8 cellular contexts compared by ENCODE assay signal in the genomic region with DNA sequence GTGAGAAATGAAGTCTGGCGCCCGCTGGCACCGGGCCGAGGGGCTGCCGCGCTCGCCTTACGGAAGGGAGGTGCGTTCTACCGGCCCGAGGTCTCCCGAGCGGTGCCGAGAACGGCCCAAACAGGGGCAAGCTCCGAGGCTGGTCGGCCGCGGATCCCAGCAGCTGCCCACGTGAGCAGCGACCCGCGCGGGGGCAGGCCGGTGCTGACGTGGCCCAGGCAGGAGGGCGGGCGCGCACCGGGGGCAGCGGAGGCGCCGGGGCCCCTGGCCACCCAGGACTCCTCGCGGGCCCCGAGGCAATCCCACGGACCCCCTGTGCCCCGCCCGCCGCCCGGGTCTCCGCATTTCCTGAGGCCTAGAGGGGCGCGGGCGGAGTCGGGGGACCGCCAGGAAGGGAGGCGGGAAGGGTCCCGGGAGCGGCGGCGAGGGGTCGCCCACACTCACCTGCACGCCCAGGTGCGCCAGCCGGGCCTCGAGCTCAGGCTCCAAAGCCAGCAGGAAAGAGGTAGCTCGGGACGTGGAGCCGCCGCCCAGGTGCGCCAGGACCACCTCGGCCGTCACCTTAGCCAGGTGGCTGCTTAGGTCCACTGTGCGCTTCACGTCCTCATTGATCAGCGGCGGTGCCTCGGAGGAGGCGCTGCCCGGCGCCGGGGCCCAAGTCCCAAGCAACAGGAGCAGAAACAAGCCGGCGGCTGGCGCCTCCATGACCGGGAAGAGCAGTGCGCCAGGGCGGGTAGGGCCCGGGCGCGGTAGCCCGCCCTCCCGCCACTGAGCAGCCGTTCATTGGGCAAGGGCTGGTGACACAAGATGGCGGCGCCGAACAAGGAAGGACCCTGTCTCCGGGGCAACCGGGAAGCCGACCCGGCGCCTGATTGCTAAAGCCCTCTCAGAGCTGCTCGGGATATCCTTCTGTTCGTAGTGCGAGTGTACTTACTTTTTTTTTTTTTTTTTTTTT. TPM values are rescaled to one million over a fixed set of nuclear protein-coding genes. Genes with fewer than 3 reads are reported as not detected.
DNase-seq lines count a peak whose midpoint lies in the region; ATAC-seq, FAIRE-seq and TF ChIP-seq lines count a peak whose summit lies in the region.

Gene RPN1, minus strand, starts transcription at position 723 of the 955 bp plus-strand sequence. Its CDS starts 18 bp downstream, at position 705.

- peak within 1 kb of the TSS; percentile 79 for H3K4me3 ChIP-seq in ovary
- H3K4me3 ChIP-seq in thymus (ENCODE audit: low read length): peak within 1 kb of the TSS; percentile 99

- no peaks in the 10 kb centered on the region for H3K9me3 ChIP-seq in ovary
- no peaks in the 10 kb centered on the region for H3K9me3 ChIP-seq in thymus (ENCODE audit: control insufficient read depth)

- WGBS in ovary, 3 donors: 0 to 1% (median 0%) methylated on average over 47 to 96 of the region's 96 CpGs
- WGBS in thymus: under 1% methylated on average over 96 of the region's 96 CpGs

- H3K36me3 ChIP-seq in ovary (no peaks in the 10 kb centered on the region), thymus (ENCODE audit: control insufficient read depth, insufficient read depth) (no peaks in the 10 kb centered on the region)

- peaks cover 2% of the 10 kb centered on the region for H3K4me1 ChIP-seq in ovary (ENCODE audit: insufficient read depth)
- peaks cover 2% of the 10 kb centered on the region for H3K4me1 ChIP-seq in thymus (ENCODE audit: control insufficient read depth, insufficient read depth, low read length)

- TF ChIP-seq CTCF in ovary (IDR thresholded peaks at IDR 0.05): peak in 1 of 3 donors; percentile 25

- no peak for TF ChIP-seq EP300 in ovary (IDR thresholded peaks at IDR 0.05)

- no peaks in the 10 kb centered on the region for H3K27me3 ChIP-seq in ovary
- H3K27me3 ChIP-seq in thymus (ENCODE audit: control insufficient read depth, insufficient read depth): no peaks in the 10 kb centered on the region

- DNase-seq in GM12891 (ENCODE audit: insufficient read length, low spot score) (peak; percentile 91), NCI-H1417 treated with DMSO at 0.1 percent for 48 hours (lab: John Stamatoyannopoulos, UW) (peak; percentile 92), SW 1271 (lab: John Stamatoyannopoulos, UW) (peak; percentile 76 to 88), Right ventricle myocardium inferior (ENCODE audit: missing footprints) (peak; percentile 99), ovary (peak; percentile 96 to 98 (median 97))
- DNase-seq in activated naive CD8-positive, alpha-beta T cell treated with anti-CD3 and anti-CD28 coated beads, Interleukin-2, amount 50 U/mL, for 16 hours (ENCODE audit: low read depth, low spot score): peak; percentile 86

- TF ChIP-seq POLR2A in GM12891 (IDR thresholded peaks at IDR 0.05; ENCODE audit: low read depth, low read length) (peak; percentile 79), ovary (IDR thresholded peaks at IDR 0.05) (peak; percentile 71)

- FAIRE-seq in GM12891 (lab: Jason Lieb, UNC): peak; percentile 95

- intact Hi-C loops in Right ventricle myocardium inferior (cut with DNase I) (no loop called here), ovary (cut with DNase I) (loop anchor here in 1 of 4 donors (1.0 kb wide), 1 partner anchor 229 kb away; the partner anchor contains the start of gene ACAD9)

- H3K27ac ChIP-seq in ovary: peak within 1 kb of the TSS; percentile 77 to 96
- peak within 1 kb of the TSS; percentile 94 for H3K27ac ChIP-seq in thymus (ENCODE audit: low read depth)

- ATAC-seq in HG02798 (IDR thresholded peaks at IDR 0.05; ENCODE audit: poor library complexity, unreplicated experiment): peak; percentile 97
- ATAC-seq in Right ventricle myocardium inferior: peak; percentile 100

TF ChIP-seq in GM12891, 5 proteins besides CTCF, POLR2A, EP300 and RAD21:
- TF ChIP-seq SPI1 (IDR thresholded peaks at IDR 0.05; ENCODE audit: low read depth, low read length): no peak
- peak; percentile 35; the same call in 1 of the 2 replicates for TF ChIP-seq POU2F2 (IDR thresholded peaks at IDR 0.05; ENCODE audit: low read depth, low read length)
- TF ChIP-seq PAX5 (IDR thresholded peaks at IDR 0.05; ENCODE audit: insufficient read depth, low read length, severe bottlenecking): no peak
- no peak; the same call in none of the 2 replicates for TF ChIP-seq POLR2AphosphoS5 (IDR thresholded peaks at IDR 0.05; ENCODE audit: low read depth, low read length)
- TF ChIP-seq TAF1 (IDR thresholded peaks at IDR 0.05; ENCODE audit: low read depth, low read length): peak; percentile 71

RNA-seq across cellular contexts. Expression of gene RPN1, which starts in this region (rescaled TPM):
- 79.3 TPM for polyA plus RNA-seq in GM12891 (2012; ENCODE audit: low read depth, missing spikeins)
- total RNA-seq in Right ventricle myocardium inferior (119 TPM), ovary (100 to 1,000 TPM; 124 to 182 (median 134) TPM)
- polyA plus RNA-seq in ovary (100 to 1,000 TPM; 119 to 237 TPM), thymus (103 TPM)

Comparison
In these comparisons a context has a peak if more than half of its experiments do, and no peak if none do; other contexts are left out.
1. Peak in every context shown above with its lines: DNase-seq, ATAC-seq, H3K4me3 ChIP-seq and H3K27ac ChIP-seq.